ENCODE assay signal across 13 cellular contexts in genomic region chr10:118447478-118447877, GRCh38.
DNase-seq lines count a peak whose midpoint lies in the region; ATAC-seq and TF ChIP-seq lines count a peak whose summit lies in the region.
"Had no signal": no experiment of that assay in that cellular context is flagged by ENCODE, and none has a peak within 500 bp of the region (broad histone marks: within the 10 kb centered on the region; RNA-seq: fewer than 3 reads in every experiment).

No MANE protein-coding gene starts in this region.

- H3K14ac ChIP-seq in trophoblast cell (ENCODE audit: low read length), result no peak overlapping the region

- H4K12ac ChIP-seq in trophoblast cell (ENCODE audit: low read depth, low read length), result no peak overlapping the region

- intact Hi-C loops in esophagus muscularis mucosa (cut with DNase I), result no loop called here
- intact Hi-C loops in mucosa of descending colon (cut with DNase I, micrococcal nuclease), result no loop called here

- no peak overlapping the region for H2BK12ac ChIP-seq in trophoblast cell (ENCODE audit: low read length)

- H3K18ac ChIP-seq in trophoblast cell (ENCODE audit: low read length), result no peak overlapping the region

- H2AFZ ChIP-seq in trophoblast cell (ENCODE audit: insufficient read depth, low read length, poor library complexity), result no peak overlapping the region

- TF ChIP-seq CTCF in esophagus muscularis mucosa (IDR thresholded peaks at IDR 0.05) (no peak), mucosa of descending colon (IDR thresholded peaks at IDR 0.05) (no peak)

- TF ChIP-seq POLR2A in esophagus muscularis mucosa (IDR thresholded peaks at IDR 0.05; ENCODE audit: low read depth), result no peak

- no peak overlapping the region for H3K23ac ChIP-seq in trophoblast cell (ENCODE audit: low read length)

- H3K4me3 ChIP-seq in esophagus muscularis mucosa, result no peak overlapping the region
- no peak overlapping the region for H3K4me3 ChIP-seq in mucosa of descending colon
- no peak overlapping the region for H3K4me3 ChIP-seq in trophoblast cell (ENCODE audit: low read depth, low read length)

- no peaks in the 10 kb centered on the region for H3K79me1 ChIP-seq in trophoblast cell (ENCODE audit: low read length)

- H2BK5ac ChIP-seq in trophoblast cell (ENCODE audit: low read depth, low read length, poor library complexity), result no peak overlapping the region

- H3K36me3 ChIP-seq in esophagus muscularis mucosa (no peaks in the 10 kb centered on the region), mucosa of descending colon (ENCODE audit: low read depth) (no peaks in the 10 kb centered on the region), trophoblast cell (ENCODE audit: control insufficient read depth in 1 of 2, insufficient read depth in 2 of 2, low read length in 2 of 2) (no peaks in the 10 kb centered on the region)

- H4K91ac ChIP-seq in trophoblast cell (ENCODE audit: low read depth, low read length), result no peak overlapping the region

- no peaks in the 10 kb centered on the region for H3K79me2 ChIP-seq in trophoblast cell (ENCODE audit: control insufficient read depth, insufficient read depth, low read length, poor library complexity)

- no peak overlapping the region for H3K4ac ChIP-seq in trophoblast cell (ENCODE audit: low read depth, low read length)

- H3K4me1 ChIP-seq in esophagus muscularis mucosa (no peaks in the 10 kb centered on the region), mucosa of descending colon (ENCODE audit: low read depth) (no peaks in the 10 kb centered on the region), trophoblast cell (ENCODE audit: control insufficient read depth in 1 of 2, insufficient read depth in 2 of 2, low read length in 2 of 2) (no peaks in the 10 kb centered on the region)

- no peak overlapping the region for H2BK120ac ChIP-seq in trophoblast cell (ENCODE audit: insufficient read depth, low read length, poor library complexity)

- DNase-seq in AG08395 (ENCODE audit: low spot score), result peak; percentile 85
- DNase-seq in HT1080 (ENCODE audit: low read depth), result peak; percentile 56
- peak; percentile 84 for DNase-seq in esophagus muscularis mucosa (ENCODE audit: extremely low spot score)
- peak; percentile 61 to 82 (median 74) for DNase-seq in mucosa of descending colon
- no peak for DNase-seq in superior temporal gyrus (ENCODE audit: extremely low spot score)
- no peak for DNase-seq in trophoblast cell
- DNase-seq: activated CD8-positive, alpha-beta T cell treated with anti-CD3 and anti-CD28 coated beads, Interleukin-2, amount 10 ng/mL, durations not matched to agents 7 days and 5 days; activated naive CD8-positive, alpha-beta T cell treated with anti-CD3 and anti-CD28 coated beads for 36 hours; hippocampal formation; NCI-H187 treated with DMSO at 0.1 percent for 48 hours; T1000 had no signal

- H3K27ac ChIP-seq in esophagus muscularis mucosa (replicated peaks in 1 of 4), result no peak overlapping the region
- H3K27ac ChIP-seq in trophoblast cell (ENCODE audit: low read depth, low read length), result no peak overlapping the region

- H3K9me3 ChIP-seq in esophagus muscularis mucosa, result peaks cover 0 to 13% (median 4%) of the 10 kb centered on the region in 4 donors
- H3K9me3 ChIP-seq in mucosa of descending colon, result peaks cover 4% of the 10 kb centered on the region
- peaks cover 2% of the 10 kb centered on the region for H3K9me3 ChIP-seq in trophoblast cell (ENCODE audit: insufficient read depth, low read depth, low read length)

- ATAC-seq in mucosa of descending colon (peak; percentile 90), GM19035 (IDR thresholded peaks at IDR 0.05; ENCODE audit: unreplicated experiment) (no peak), HG03565 (IDR thresholded peaks at IDR 0.05; ENCODE audit: unreplicated experiment) (no peak)
- ATAC-seq: activated CD8-positive, alpha-beta T cell treated with anti-CD3 and anti-CD28 coated beads, Interleukin-2, amount 10 ng/mL, durations not matched to agents 7 days and 5 days had no signal

- H3K27me3 ChIP-seq in esophagus muscularis mucosa (peaks cover 0 to 35% (median 0%) of the 10 kb centered on the region in 4 donors), trophoblast cell (ENCODE audit: insufficient read depth, low read length) (no peaks in the 10 kb centered on the region)

- no peak for TF ChIP-seq EP300 in esophagus muscularis mucosa (IDR thresholded peaks at IDR 0.05)

- WGBS in esophagus muscularis mucosa, result 57% methylated on average over 5 of the region's 10 CpGs
- no CpG with 5 or more reads among the region's 10 CpGs for WGBS in trophoblast cell (ENCODE audit: extremely low coverage, insufficient coverage, insufficient read length)

- H3K4me2 ChIP-seq in trophoblast cell (ENCODE audit: low read length), result no peak overlapping the region

- no peak overlapping the region for H4K8ac ChIP-seq in trophoblast cell (ENCODE audit: low read depth, low read length)

- H2AK5ac ChIP-seq in trophoblast cell (ENCODE audit: low read length), result no peak overlapping the region

- no peak overlapping the region for H3K9ac ChIP-seq in trophoblast cell (ENCODE audit: low read length)

Comparison
In these comparisons a context has a peak if more than half of its experiments do, and no peak if none do; other contexts are left out.
1. DNase-seq: peak in AG08395 (single experiment), HT1080 (single experiment), esophagus muscularis mucosa (single experiment) and mucosa of descending colon (3 of 3); none in superior temporal gyrus (single experiment) and trophoblast cell (0 of 2).